Comparison of ENCODE assay signal across 16 cellular contexts in genomic region chr9:121730188-121730587, GRCh38.
DNase-seq lines count a peak whose midpoint lies in the region; ATAC-seq, FAIRE-seq and TF ChIP-seq lines count a peak whose summit lies in the region.
"Had no signal": no experiment of that assay in that cellular context is flagged by ENCODE, and none has a peak within 500 bp of the region (broad histone marks: within the 10 kb centered on the region; RNA-seq: fewer than 3 reads in every experiment).

No MANE protein-coding gene starts in this region.

- no peak for TF ChIP-seq EP300 in H1 (IDR thresholded peaks at IDR 0.05; ENCODE audit: borderline replicate concordance in 1 of 2, low read depth in 2 of 2, low read length in 2 of 2)

- H3K36me3 Mint-ChIP-seq in brain = no peaks in the 10 kb centered on the region
- H3K36me3 Mint-ChIP-seq: CD14-positive monocyte; CD4-positive, alpha-beta memory T cell had no signal

- H4K20me1 ChIP-seq in IMR-90 (ENCODE audit: insufficient read depth, low read length) = peaks cover 18% of the 10 kb centered on the region; the same call in 1 of the 2 replicates
- peaks cover 10 to 42% of the 10 kb centered on the region in 2 experiments for H4K20me1 ChIP-seq in H1 (replicated peaks in 1 of 2; ENCODE audit: control insufficient read depth in 1 of 2, insufficient read depth in 2 of 2, low read length in 2 of 2)

- H3K4me3 ChIP-seq in IMR-90 (ENCODE audit: insufficient read depth, low read depth, low read length) = no peak overlapping the region
- H3K4me3 ChIP-seq in H1 (ENCODE audit: extremely low read depth in 1 of 4, insufficient read depth in 2 of 4, low read depth in 3 of 4, low read length in 4 of 4) = no peak overlapping the region
- H3K4me3 ChIP-seq in testis = no peak overlapping the region
- H3K4me3 ChIP-seq: GM23338 had no signal

- no peak for FAIRE-seq in H1 (lab: Jason Lieb, UNC)
- FAIRE-seq: A204.1 had no signal

- peaks cover 11% of the 10 kb centered on the region for H3K9me1 ChIP-seq in IMR-90 (ENCODE audit: insufficient read depth, low read length)

- WGBS in IMR-90 (ENCODE audit: extremely low coverage in 2 of 2, insufficient read length in 1 of 2), 2 experiments = 85% methylated on average over 5 of the region's 7 CpGs; no CpG with 5 or more reads in 1 of the 2 experiments
- WGBS in H1 (ENCODE audit: extremely low coverage in 1 of 2, insufficient coverage in 1 of 2, insufficient read length in 1 of 2, insufficient replicate concordance in 2 of 2, low coverage in 1 of 2, low lambda C conversion rate in 2 of 2, missing lambda C conversion rate in 1 of 2), 2 experiments = 91% methylated on average over 7 of the region's 7 CpGs; no CpG with 5 or more reads in 1 of the 2 experiments
- WGBS in testis, 2 donors = 38 to 70% methylated on average over 7 of the region's 7 CpGs

- no peak overlapping the region for H4K5ac ChIP-seq in IMR-90 (ENCODE audit: low read depth, low read length)
- no peak overlapping the region for H4K5ac ChIP-seq in H1 (ENCODE audit: insufficient read length, low read depth, low read length)

- in situ Hi-C loops in IMR-90 (cut with MboI; ENCODE audit: low sequenced_read_pairs) = no loop called here

- H3K9me3 ChIP-seq in IMR-90 (ENCODE audit: control insufficient read depth, insufficient read depth, low read length) (no peaks in the 10 kb centered on the region), H1 (ENCODE audit: insufficient read depth in 2 of 2, low read depth in 1 of 2, low read length in 1 of 2) (no peaks in the 10 kb centered on the region), testis (no peaks in the 10 kb centered on the region)

- no peak overlapping the region for H3K56ac ChIP-seq in IMR-90 (ENCODE audit: extremely low read depth, insufficient read depth, low read length)
- H3K56ac ChIP-seq in H1 (replicated peaks; ENCODE audit: insufficient read length, low read depth, low read length) = no peak overlapping the region

- CTCF ChIA-PET in IMR-90 (lab: Yijun Ruan, JAX) = no interaction called here
- CTCF ChIA-PET in H1 (lab: Charles Lee; ENCODE audit: partially characterized antibody) = interaction anchor here (1.1 kb wide), 1 partner anchor 110 kb away, joined by 3 read pairs; no protein-coding TSS in a partner anchor

- H3K4me2 ChIP-seq in IMR-90 (ENCODE audit: low read depth, low read length) (no peak overlapping the region), H1 (ENCODE audit: insufficient read depth in 1 of 2, low read depth in 2 of 2, low read length in 2 of 2) (no peak overlapping the region)
- H3K4me2 ChIP-seq: GM23338 had no signal

- peaks cover 89% of the 10 kb centered on the region for H3K4me1 Mint-ChIP-seq in brain

- H2AFZ ChIP-seq in IMR-90 (replicated peaks; ENCODE audit: low read length, poor library complexity) = no peak overlapping the region
- no peak overlapping the region for H2AFZ ChIP-seq in H1 (ENCODE audit: low read length)
- H2AFZ ChIP-seq: GM23338 had no signal

- POLR2A ChIA-PET in IMR-90 (lab: Charles Lee; ENCODE audit: unreplicated experiment) = no interaction called here
- POLR2A ChIA-PET in H1 (lab: Charles Lee; ENCODE audit: partially characterized antibody) = no interaction called here

- no peak for TF ChIP-seq RAD21 in IMR-90 (IDR thresholded peaks at IDR 0.05; ENCODE audit: low read length)
- TF ChIP-seq RAD21 in H1 (IDR thresholded peaks at IDR 0.05 in 1 of 2, conservative IDR thresholded peaks at IDR 0.05 in 1 of 2; ENCODE audit: low read depth in 2 of 2, low read length in 2 of 2) = no peak

- H3K4me3 Mint-ChIP-seq in brain = no peak overlapping the region
- H3K4me3 Mint-ChIP-seq: CD14-positive monocyte; CD4-positive, alpha-beta memory T cell; GM23338; H9 had no signal

- H3K36me3 ChIP-seq in IMR-90 (ENCODE audit: control insufficient read depth, insufficient read depth, low read length) (no peaks in the 10 kb centered on the region), H1 (ENCODE audit: control insufficient read depth in 2 of 4, insufficient read depth in 4 of 4, low read length in 3 of 4) (no peaks in the 10 kb centered on the region), testis (ENCODE audit: low read depth, missing control alignments) (no peaks in the 10 kb centered on the region)

- H3K9ac ChIP-seq in IMR-90 (ENCODE audit: low read depth, low read length) (no peak overlapping the region), H1 (replicated peaks in 1 of 4; ENCODE audit: extremely low read depth in 1 of 4, low read depth in 3 of 4, low read length in 3 of 4) (no peak overlapping the region)

- H2BK5ac ChIP-seq in IMR-90 (ENCODE audit: low read depth, low read length, poor library complexity, severe bottlenecking) (no peak overlapping the region), H1 (ENCODE audit: low read depth, low read length) (no peak overlapping the region)

- H3K4me1 ChIP-seq in IMR-90 (ENCODE audit: control insufficient read depth, insufficient read depth, low read length) = peaks cover 19% of the 10 kb centered on the region
- H3K4me1 ChIP-seq in H1 (replicated peaks in 1 of 4; ENCODE audit: control insufficient read depth in 3 of 4, insufficient read depth in 4 of 4, low read length in 3 of 4) = peaks cover 0 to 11% (median under 1%) of the 10 kb centered on the region in 4 experiments; a peak in 6 of 7 replicates
- peaks cover 47% of the 10 kb centered on the region for H3K4me1 ChIP-seq in testis

- H3K27ac Mint-ChIP-seq in brain = peak overlapping the region in 4 of 5 experiments; percentile 31 to 77 (median 34)
- H3K27ac Mint-ChIP-seq: CD14-positive monocyte; CD4-positive, alpha-beta memory T cell; GM23338; H9 had no signal

- H3K9me3 Mint-ChIP-seq in brain = no peaks in the 10 kb centered on the region
- H3K9me3 Mint-ChIP-seq: CD4-positive, alpha-beta memory T cell; GM23338; H9 had no signal

- no peak for ATAC-seq in IMR-90 (ENCODE audit: low read depth)
- ATAC-seq: GM23338 had no signal

- H3K79me1 ChIP-seq in IMR-90 (ENCODE audit: low read depth in 1 of 2, low read length in 2 of 2) (peaks cover 40 to 91% of the 10 kb centered on the region in 2 experiments), H1 (ENCODE audit: low read depth, low read length) (peaks cover 21% of the 10 kb centered on the region)

- H3K14ac ChIP-seq in IMR-90 (replicated peaks; ENCODE audit: low read depth, low read length) = no peak overlapping the region
- no peak overlapping the region for H3K14ac ChIP-seq in H1 (ENCODE audit: insufficient read length)

- TF ChIP-seq CTCF in IMR-90 (conservative IDR thresholded peaks at IDR 0.05; ENCODE audit: low read depth, low read length) (no peak), brain (conservative IDR thresholded peaks at IDR 0.05) (no peak), H1 (IDR thresholded peaks at IDR 0.05; ENCODE audit: control extremely low read depth in 1 of 3, insufficient read depth in 1 of 3, low read depth in 1 of 3, low read length in 3 of 3) (no peak), testis (IDR thresholded peaks at IDR 0.05) (no peak)

- no peak overlapping the region for H2BK20ac ChIP-seq in IMR-90 (ENCODE audit: low read depth, low read length)
- no peak overlapping the region for H2BK20ac ChIP-seq in H1 (ENCODE audit: low read length)

- no peaks in the 10 kb centered on the region for H3K27me3 Mint-ChIP-seq in brain

- no peak overlapping the region for H3K27ac ChIP-seq in IMR-90 (ENCODE audit: insufficient read depth, low read length)
- no peak overlapping the region for H3K27ac ChIP-seq in H1 (ENCODE audit: low read depth, low read length)
- peak overlapping the region; percentile 12 to 69 for H3K27ac ChIP-seq in testis

- H2BK120ac ChIP-seq in IMR-90 (ENCODE audit: low read depth, low read length) = no peak overlapping the region
- no peak overlapping the region for H2BK120ac ChIP-seq in H1 (replicated peaks; ENCODE audit: low read depth, low read length)

- H2AK5ac ChIP-seq in IMR-90 (ENCODE audit: low read depth, low read length) = no peak overlapping the region; the same call in 1 of the 2 replicates
- H2AK5ac ChIP-seq in H1 (ENCODE audit: low read depth, low read length) = 0 out of 2 replicates have a peak overlapping the region, but pooled peaks have one; percentile 39

- no TSS peak for BruUV-seq in IMR-90 (replicated peaks; lab: Mats Ljungman, UMichigan)

- H2BK12ac ChIP-seq in H1 (ENCODE audit: low read depth, low read length) = no peak overlapping the region

- no peak for TF ChIP-seq POLR2A in IMR-90 (IDR thresholded peaks at IDR 0.05; ENCODE audit: low read depth, low read length)
- no peak for TF ChIP-seq POLR2A in H1 (IDR thresholded peaks at IDR 0.05; ENCODE audit: control extremely low read depth in 1 of 2, low read depth in 2 of 2, low read length in 2 of 2)
- no peak for TF ChIP-seq POLR2A in testis (IDR thresholded peaks at IDR 0.05)

- H3K23me2 ChIP-seq in H1 (ENCODE audit: low read depth, low read length) = no peaks in the 10 kb centered on the region

- dilution Hi-C loops in IMR-90 (cut with HindIII; ENCODE audit: low sequenced_read_pairs, unreplicated experiment) = no loop called here

- DNase-seq in IMR-90 (no peak), H1 (ENCODE audit: low read depth in 1 of 2, low spot score in 2 of 2) (no peak), testis (no peak), pons (ENCODE audit: low spot score) (no peak), dermis blood vessel endothelial cell (no peak)
- no peak for DNase-seq in stimulated activated naive CD4-positive, alpha-beta T cell (lab: John Stamatoyannopoulos, UW)
- DNase-seq: AML-193; CD4-positive, alpha-beta memory T cell; DMS79 treated with DMSO at 0.1 percent for 48 hours; GF-D8; H9; KBM-7 had no signal

- no peak overlapping the region for H4K8ac ChIP-seq in IMR-90 (ENCODE audit: low read depth in 2 of 2, low read length in 2 of 2)
- no peak overlapping the region for H4K8ac ChIP-seq in H1 (ENCODE audit: extremely low read depth, insufficient read depth, low read length)

- H4K91ac ChIP-seq in IMR-90 (ENCODE audit: insufficient read depth, low read depth, low read length) (no peak overlapping the region), H1 (replicated peaks; ENCODE audit: insufficient read length, low read length) (no peak overlapping the region)

- intact Hi-C loops in IMR-90 (cut with micrococcal nuclease) (no loop called here), testis (cut with DNase I; ENCODE audit: low total_unique reads) (no loop called here)

- peaks cover 0 to 46% of the 10 kb centered on the region in 2 experiments; a peak in 1 of 4 replicates for H3K79me2 ChIP-seq in H1 (ENCODE audit: control insufficient read depth in 1 of 2, insufficient read depth in 2 of 2, low read length in 2 of 2)

- H3K4ac ChIP-seq in IMR-90 (ENCODE audit: low read depth, low read length) (no peak overlapping the region), H1 (replicated peaks; ENCODE audit: insufficient read length, low read depth, low read length) (no peak overlapping the region)

- H2AK9ac ChIP-seq in IMR-90 (replicated peaks; ENCODE audit: low read depth, low read length, poor library complexity) = no peak overlapping the region

- no peak overlapping the region for H3K23ac ChIP-seq in IMR-90 (ENCODE audit: low read depth, low read length)
- H3K23ac ChIP-seq in H1 (ENCODE audit: insufficient read length) = no peak overlapping the region

- H2BK15ac ChIP-seq in IMR-90 (ENCODE audit: low read depth, low read length) (no peak overlapping the region; the same call in 2 of the 3 replicates), H1 (ENCODE audit: low read length) (no peak overlapping the region)

- H3K18ac ChIP-seq in IMR-90 (ENCODE audit: low read depth, low read length) = no peak overlapping the region
- no peak overlapping the region for H3K18ac ChIP-seq in H1 (ENCODE audit: extremely low read depth, low read length)

- H3K27me3 ChIP-seq in IMR-90 (ENCODE audit: control insufficient read depth, insufficient read depth, low read length) (no peaks in the 10 kb centered on the region), H1 (replicated peaks in 1 of 4; ENCODE audit: control insufficient read depth in 3 of 4, extremely low read depth in 1 of 4, insufficient read depth in 3 of 4, low read length in 3 of 4) (no peaks in the 10 kb centered on the region), testis (no peaks in the 10 kb centered on the region)

Comparison
In these comparisons a context has a peak if more than half of its experiments do, and no peak if none do; other contexts are left out.
1. H3K27ac ChIP-seq: peak in testis (2 of 2); none in IMR-90 (single experiment) and H1 (single experiment).